In the genomic region with DNA sequence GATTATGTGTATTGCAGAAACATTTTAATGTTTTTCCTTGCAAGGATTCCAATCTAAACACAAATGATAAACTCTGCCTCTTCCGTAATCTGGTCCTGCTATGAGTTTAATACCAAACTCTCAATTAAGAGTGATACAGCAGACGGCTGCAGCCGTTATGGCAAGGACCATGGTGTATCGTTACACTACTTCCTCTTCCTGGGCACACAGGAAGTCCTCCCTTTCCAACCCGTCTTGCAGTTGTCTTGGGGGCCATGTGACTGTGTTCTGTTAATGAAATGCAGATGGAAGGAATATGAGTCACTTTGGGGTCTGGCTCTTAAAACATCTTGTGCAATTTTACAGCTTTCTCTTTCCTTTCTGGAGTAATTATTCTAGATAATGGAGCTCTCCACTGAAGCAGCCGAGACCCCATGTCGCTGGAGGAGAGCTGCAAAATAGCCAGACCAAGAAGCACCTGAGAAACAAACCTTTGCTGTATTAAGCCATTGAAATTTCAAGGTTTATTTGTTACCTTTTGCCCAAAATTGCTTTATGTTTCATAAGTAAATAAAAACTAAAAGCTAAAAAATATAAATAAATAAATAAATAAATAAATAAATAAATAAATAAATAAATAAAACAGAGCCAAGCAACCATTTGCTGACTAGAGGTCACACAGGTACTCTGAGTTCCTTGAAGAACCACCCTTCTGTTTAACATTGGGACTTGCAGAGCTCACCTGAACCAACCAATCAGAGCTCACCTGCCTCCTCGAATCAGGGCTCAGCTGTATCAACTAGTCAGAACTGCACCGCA, we compare ENCODE assay signal across 15 cellular contexts.
A peak's percentile ranks its signal among the peaks of the same experiment; 100 is the strongest.
DNase-seq lines count a peak whose midpoint lies in the region; ATAC-seq, FAIRE-seq and TF ChIP-seq lines count a peak whose summit lies in the region.
"Had no signal": no experiment of that assay in that cellular context is flagged by ENCODE, and none has a peak within 500 bp of the region (broad histone marks: within the 10 kb centered on the region; RNA-seq: fewer than 3 reads in every experiment).

No MANE protein-coding gene starts in this region.

- CTCF ChIA-PET in A549 (lab: Yijun Ruan, JAX): no interaction called here

- no peaks in the 10 kb centered on the region for H3F3A ChIP-seq in GM23248 (ENCODE audit: insufficient read depth)

- FAIRE-seq in A549 (lab: Jason Lieb, UNC): no peak

- no peak overlapping the region for H3K27ac ChIP-seq in A549
- no peak overlapping the region for H3K27ac ChIP-seq in GM23248

- 68% methylated on average over 9 of the region's 9 CpGs for WGBS in A549 (ENCODE audit: missing lambda C conversion rate)
- 24 to 25% methylated on average over 9 of the region's 9 CpGs for WGBS in GM23248 (ENCODE audit: low coverage in 1 of 2, low lambda C conversion rate in 2 of 2, missing lambda C conversion rate in 2 of 2), 2 experiments

- H3K9ac ChIP-seq in GM23248: no peak overlapping the region

- no peaks in the 10 kb centered on the region for H4K20me1 ChIP-seq in GM23248 (ENCODE audit: insufficient read depth)

- POLR2A ChIA-PET in A549 (lab: Yijun Ruan, JAX): no interaction called here

- H3K9me3 ChIP-seq in A549: no peaks in the 10 kb centered on the region
- H3K9me3 ChIP-seq in GM23248 (ENCODE audit: low read depth): no peaks in the 10 kb centered on the region

- H3K4me3 ChIP-seq in A549 (no peak overlapping the region), GM23248 (peak overlapping the region; percentile 60)

- TF ChIP-seq RAD21 in A549 (conservative IDR thresholded peaks at IDR 0.05 in 1 of 2, IDR thresholded peaks at IDR 0.05 in 1 of 2): no peak

- DNase-seq in A549 (ENCODE audit: low read depth in 1 of 2, low spot score in 1 of 2) (peak in 1 of 2 experiments; percentile 7), GM23248 (peak; percentile 89), RKO (ENCODE audit: low spot score) (peak; percentile 19), fibroblast of peridontal ligament (ENCODE audit: extremely low read depth) (peak; percentile 87), ureter (ENCODE audit: low spot score) (no peak), G401 (ENCODE audit: low spot score) (no peak)
- DNase-seq: activated CD8-positive, alpha-beta memory T cell treated with anti-CD3 and anti-CD28 coated beads, Interleukin-2, amount 10 ng/mL, durations not matched to agents 7 days and 5 days; CD4-positive, alpha-beta T cell; GOT3; midbrain; NCI-H2081 treated with DMSO at 0.1 percent for 48 hours; stimulated activated CD4-positive, alpha-beta T cell treated with anti-CD3 and anti-CD28 coated beads, Interleukin-12 subunit alpha, Interleukin-12 subunit beta, amount 100 ng/mL, for 4 hours had no signal

- peaks cover 31% of the 10 kb centered on the region; the same call in 1 of the 2 replicates for H3K27me3 ChIP-seq in GM23248 (replicated peaks; ENCODE audit: insufficient read depth)

- in situ Hi-C loops in GM23248 (cut with MboI): no loop called here
- in situ Hi-C loops in G401 (cut with HindIII; ENCODE audit: low sequenced_read_pairs): no loop called here

- H3K9me2 ChIP-seq in GM23248 (ENCODE audit: insufficient read depth): no peaks in the 10 kb centered on the region

- no peak for ATAC-seq in A549
- ATAC-seq in HG02884 (IDR thresholded peaks at IDR 0.05; ENCODE audit: unreplicated experiment): no peak
- no peak for ATAC-seq in HG03025 (IDR thresholded peaks at IDR 0.05; ENCODE audit: low FRiP score, unreplicated experiment)
- ATAC-seq: activated CD8-positive, alpha-beta memory T cell treated with anti-CD3 and anti-CD28 coated beads, Interleukin-2, amount 10 ng/mL, durations not matched to agents 7 days and 5 days; stimulated activated memory B cell treated with anti-CD40 and anti-IgM and Interleukin-4, amounts not matched to agents 10 μg/mL and 1 μg/mL and 100 μg/mL, for 72 hours had no signal

- peak overlapping the region; percentile 95 for H2AFZ ChIP-seq in GM23248

- H3K4me1 ChIP-seq in A549: peaks cover 6% of the 10 kb centered on the region
- no peaks in the 10 kb centered on the region for H3K4me1 ChIP-seq in GM23248 (ENCODE audit: insufficient read depth)

- H3K79me2 ChIP-seq in GM23248 (ENCODE audit: insufficient read depth): no peaks in the 10 kb centered on the region

- TF ChIP-seq EP300 in A549 (IDR thresholded peaks at IDR 0.05): no peak

- no peaks in the 10 kb centered on the region for H3K36me3 ChIP-seq in GM23248 (ENCODE audit: low read depth)

- H3K4me2 ChIP-seq in A549: no peak overlapping the region
- H3K4me2 ChIP-seq in GM23248 (ENCODE audit: unreplicated experiment): peak overlapping the region; percentile 79

- no peak for TF ChIP-seq CTCF in A549 (IDR thresholded peaks at IDR 0.05)

- TF ChIP-seq POLR2A in A549 (IDR thresholded peaks at IDR 0.05; ENCODE audit: low read length): no peak

TF ChIP-seq in A549, 52 proteins besides CTCF, POLR2A, EP300 and RAD21:
- TF ChIP-seq ZC3H11A (IDR thresholded peaks at IDR 0.05) (peak; percentile 83), RCOR1 (IDR thresholded peaks at IDR 0.05; ENCODE audit: low read depth, low read length) (no peak), HOXA7 (CRISPR knock-in tag; IDR thresholded peaks at IDR 0.05) (no peak)

Comparison
In these comparisons a context has a peak if more than half of its experiments do, and no peak if none do; other contexts are left out.
1. DNase-seq: peak in GM23248 (single experiment), RKO (single experiment) and fibroblast of peridontal ligament (single experiment); none in ureter (single experiment) and G401 (single experiment).